Comparison of ENCODE assay signal across 1 cellular context in genomic region chr7:128099204-128099671, GRCh38.
TF ChIP-seq lines count a peak whose summit lies in the region.

No MANE protein-coding gene starts in this region.

TF ChIP-seq in K562, 482 proteins besides CTCF, POLR2A, EP300 and RAD21 (continued from another document and continues in another):
- TF ChIP-seq ZNF395 (CRISPR knock-in tag; IDR thresholded peaks at IDR 0.05) (0 out of 2 replicates have a peak, but pooled peaks have one; percentile 4), CC2D1A (IDR thresholded peaks at IDR 0.05) (no peak), ARID3A (IDR thresholded peaks at IDR 0.05; ENCODE audit: borderline replicate concordance, low read depth, low read length) (peak; percentile 73; the same call in 1 of the 2 replicates), XRCC5 (IDR thresholded peaks at IDR 0.05; ENCODE audit: low read depth, low read length) (no peak), ZNF124 (CRISPR knock-in tag; IDR thresholded peaks at IDR 0.05) (no peak), MTA1 (IDR thresholded peaks at IDR 0.05; ENCODE audit: borderline replicate concordance) (peak; percentile 76; the same call in 1 of the 2 replicates), MXD1 (CRISPR knock-in tag; IDR thresholded peaks at IDR 0.05; ENCODE audit: borderline replicate concordance, poor library complexity, severe bottlenecking) (no peak), ZNF140 (CRISPR knock-in tag; IDR thresholded peaks at IDR 0.05) (no peak), TFAP4 (CRISPR knock-in tag; IDR thresholded peaks at IDR 0.05; ENCODE audit: borderline replicate concordance) (peak; percentile 88), GABPB1 (CRISPR knock-in tag; IDR thresholded peaks at IDR 0.05) (0 out of 2 replicates have a peak, but pooled peaks have one; percentile 38), ZNF695 (CRISPR knock-in tag; IDR thresholded peaks at IDR 0.05) (no peak), ZNF589 (CRISPR knock-in tag; IDR thresholded peaks at IDR 0.05; ENCODE audit: low read depth) (peak; percentile 69; the same call in 1 of the 2 replicates), ATF4 (CRISPR knock-in tag; IDR thresholded peaks at IDR 0.05) (peak; percentile 87), TBL1XR1 (IDR thresholded peaks at IDR 0.05; ENCODE audit: low read length in 2 of 2) (peak; percentile 49 to 65; a peak in 2 of 4 replicates), ZNF407 (IDR thresholded peaks at IDR 0.05; ENCODE audit: low read depth) (no peak), CAMTA2 (CRISPR knock-in tag; conservative IDR thresholded peaks at IDR 0.05) (no peak), ZNF830 (CRISPR knock-in tag; IDR thresholded peaks at IDR 0.05) (no peak), ZKSCAN1 (IDR thresholded peaks at IDR 0.05; ENCODE audit: low read depth, low read length) (no peak), TAF7 (tag; IDR thresholded peaks at IDR 0.05) (no peak), ZNF609 (CRISPR knock-in tag; IDR thresholded peaks at IDR 0.05; ENCODE audit: borderline replicate concordance) (no peak), ZNF3 (CRISPR knock-in tag; IDR thresholded peaks at IDR 0.05) (no peak), MTA3 (IDR thresholded peaks at IDR 0.05; ENCODE audit: borderline replicate concordance) (no peak), ZNF551 (CRISPR knock-in tag; IDR thresholded peaks at IDR 0.05) (no peak), BCLAF1 (IDR thresholded peaks at IDR 0.05; ENCODE audit: borderline replicate concordance in 1 of 2, control insufficient read depth in 1 of 2, low read depth in 2 of 2, low read length in 1 of 2) (no peak), NONO (IDR thresholded peaks at IDR 0.05; ENCODE audit: low read depth in 2 of 2, low read length in 1 of 2) (no peak), TEAD4 (IDR thresholded peaks at IDR 0.05; ENCODE audit: low read length) (peak; percentile 76), TEAD4 (CRISPR knock-in tag; IDR thresholded peaks at IDR 0.05; ENCODE audit: borderline replicate concordance) (no peak)
